Comparison of ENCODE assay signal across 1 cellular context in genomic region chr4:174152717-174153466, GRCh38.
TF ChIP-seq lines count a peak whose summit lies in the region.

No MANE protein-coding gene starts in this region.

TF ChIP-seq in SK-N-SH, 30 proteins besides CTCF, POLR2A, EP300 and RAD21 (continued from another document):
- no peak for TF ChIP-seq ZBTB33 (IDR thresholded peaks at IDR 0.05; ENCODE audit: borderline replicate concordance, low read depth)
- TF ChIP-seq GABPA (IDR thresholded peaks at IDR 0.05; ENCODE audit: low read depth): no peak
- no peak for TF ChIP-seq TEAD4 (IDR thresholded peaks at IDR 0.05; ENCODE audit: borderline replicate concordance, insufficient read depth)
- no peak for TF ChIP-seq FOXJ3 (CRISPR knock-in tag; IDR thresholded peaks at IDR 0.05)
- no peak for TF ChIP-seq FOXM1 (IDR thresholded peaks at IDR 0.05; ENCODE audit: low read depth)
- TF ChIP-seq RFX5 (IDR thresholded peaks at IDR 0.05; ENCODE audit: low read length): no peak
- TF ChIP-seq SMC3 (IDR thresholded peaks at IDR 0.05; ENCODE audit: low read depth, low read length): no peak
- TF ChIP-seq FOSL2 (IDR thresholded peaks at IDR 0.05; ENCODE audit: borderline replicate concordance, low read depth): no peak
- TF ChIP-seq, protein P1, sequence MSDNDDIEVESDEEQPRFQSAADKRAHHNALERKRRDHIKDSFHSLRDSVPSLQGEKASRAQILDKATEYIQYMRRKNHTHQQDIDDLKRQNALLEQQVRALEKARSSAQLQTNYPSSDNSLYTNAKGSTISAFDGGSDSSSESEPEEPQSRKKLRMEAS (IDR thresholded peaks at IDR 0.05; ENCODE audit: low read depth): no peak
- TF ChIP-seq GATA2 (CRISPR knock-in tag; IDR thresholded peaks at IDR 0.05): no peak
- TF ChIP-seq MEF2A (IDR thresholded peaks at IDR 0.05; ENCODE audit: borderline replicate concordance, low read depth): no peak
- no peak for TF ChIP-seq RCOR1 (IDR thresholded peaks at IDR 0.05; ENCODE audit: low read length)
- TF ChIP-seq POLR2AphosphoS5 (IDR thresholded peaks at IDR 0.05; ENCODE audit: low read depth, low read length): no peak
- no peak for TF ChIP-seq USF2 (IDR thresholded peaks at IDR 0.05; ENCODE audit: borderline replicate concordance, low read depth, low read length)
- peak; percentile 78 for TF ChIP-seq PBX3 (IDR thresholded peaks at IDR 0.05)
- no peak for TF ChIP-seq ELF1 (IDR thresholded peaks at IDR 0.05)
- TF ChIP-seq CHD2 (IDR thresholded peaks at IDR 0.05; ENCODE audit: low read length, partially characterized antibody): no peak
- TF ChIP-seq JUND (IDR thresholded peaks at IDR 0.05): peak; percentile 53
- peak; percentile 83 for TF ChIP-seq TCF12 (IDR thresholded peaks at IDR 0.05)
- TF ChIP-seq EZH2phosphoT487 (IDR thresholded peaks at IDR 0.05; ENCODE audit: borderline replicate concordance, low read depth): no peak
- TF ChIP-seq YY1 (IDR thresholded peaks at IDR 0.05; ENCODE audit: low read depth): no peak
- TF ChIP-seq, protein P2, sequence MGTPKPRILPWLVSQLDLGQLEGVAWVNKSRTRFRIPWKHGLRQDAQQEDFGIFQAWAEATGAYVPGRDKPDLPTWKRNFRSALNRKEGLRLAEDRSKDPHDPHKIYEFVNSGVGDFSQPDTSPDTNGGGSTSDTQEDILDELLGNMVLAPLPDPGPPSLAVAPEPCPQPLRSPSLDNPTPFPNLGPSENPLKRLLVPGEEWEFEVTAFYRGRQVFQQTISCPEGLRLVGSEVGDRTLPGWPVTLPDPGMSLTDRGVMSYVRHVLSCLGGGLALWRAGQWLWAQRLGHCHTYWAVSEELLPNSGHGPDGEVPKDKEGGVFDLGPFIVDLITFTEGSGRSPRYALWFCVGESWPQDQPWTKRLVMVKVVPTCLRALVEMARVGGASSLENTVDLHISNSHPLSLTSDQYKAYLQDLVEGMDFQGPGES (IDR thresholded peaks at IDR 0.05; ENCODE audit: low read depth, low read length): no peak
- no peak for TF ChIP-seq TAF1 (IDR thresholded peaks at IDR 0.05; ENCODE audit: borderline replicate concordance, low read depth, low read length)
- TF ChIP-seq SIN3A (IDR thresholded peaks at IDR 0.05; ENCODE audit: borderline replicate concordance, low read depth, low read length): no peak
- TF ChIP-seq USF1 (IDR thresholded peaks at IDR 0.05; ENCODE audit: borderline replicate concordance, low read depth): no peak
- TF ChIP-seq, protein P3, sequence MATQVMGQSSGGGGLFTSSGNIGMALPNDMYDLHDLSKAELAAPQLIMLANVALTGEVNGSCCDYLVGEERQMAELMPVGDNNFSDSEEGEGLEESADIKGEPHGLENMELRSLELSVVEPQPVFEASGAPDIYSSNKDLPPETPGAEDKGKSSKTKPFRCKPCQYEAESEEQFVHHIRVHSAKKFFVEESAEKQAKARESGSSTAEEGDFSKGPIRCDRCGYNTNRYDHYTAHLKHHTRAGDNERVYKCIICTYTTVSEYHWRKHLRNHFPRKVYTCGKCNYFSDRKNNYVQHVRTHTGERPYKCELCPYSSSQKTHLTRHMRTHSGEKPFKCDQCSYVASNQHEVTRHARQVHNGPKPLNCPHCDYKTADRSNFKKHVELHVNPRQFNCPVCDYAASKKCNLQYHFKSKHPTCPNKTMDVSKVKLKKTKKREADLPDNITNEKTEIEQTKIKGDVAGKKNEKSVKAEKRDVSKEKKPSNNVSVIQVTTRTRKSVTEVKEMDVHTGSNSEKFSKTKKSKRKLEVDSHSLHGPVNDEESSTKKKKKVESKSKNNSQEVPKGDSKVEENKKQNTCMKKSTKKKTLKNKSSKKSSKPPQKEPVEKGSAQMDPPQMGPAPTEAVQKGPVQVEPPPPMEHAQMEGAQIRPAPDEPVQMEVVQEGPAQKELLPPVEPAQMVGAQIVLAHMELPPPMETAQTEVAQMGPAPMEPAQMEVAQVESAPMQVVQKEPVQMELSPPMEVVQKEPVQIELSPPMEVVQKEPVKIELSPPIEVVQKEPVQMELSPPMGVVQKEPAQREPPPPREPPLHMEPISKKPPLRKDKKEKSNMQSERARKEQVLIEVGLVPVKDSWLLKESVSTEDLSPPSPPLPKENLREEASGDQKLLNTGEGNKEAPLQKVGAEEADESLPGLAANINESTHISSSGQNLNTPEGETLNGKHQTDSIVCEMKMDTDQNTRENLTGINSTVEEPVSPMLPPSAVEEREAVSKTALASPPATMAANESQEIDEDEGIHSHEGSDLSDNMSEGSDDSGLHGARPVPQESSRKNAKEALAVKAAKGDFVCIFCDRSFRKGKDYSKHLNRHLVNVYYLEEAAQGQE (IDR thresholded peaks at IDR 0.05; ENCODE audit: low read depth, low read length): no peak
- peak; percentile 38; the same call in 1 of the 2 replicates for TF ChIP-seq NFIC (IDR thresholded peaks at IDR 0.05; ENCODE audit: borderline replicate concordance)
- no peak for TF ChIP-seq MXI1 (IDR thresholded peaks at IDR 0.05; ENCODE audit: low read depth, low read length)
